23 cellular contexts compared by ENCODE assay signal in genomic region chr14:29037428-29037827, GRCh38.
A peak's percentile ranks its signal among the peaks of the same experiment; 100 is the strongest.
DNase-seq lines count a peak whose midpoint lies in the region; ATAC-seq and TF ChIP-seq lines count a peak whose summit lies in the region.
"Had no signal": no experiment of that assay in that cellular context is flagged by ENCODE, and none has a peak within 500 bp of the region (broad histone marks: within the 10 kb centered on the region; RNA-seq: fewer than 3 reads in every experiment).

No MANE protein-coding gene starts in this region.

- H3F3A ChIP-seq in MM.1S (ENCODE audit: insufficient read depth, low read length), result no peaks in the 10 kb centered on the region

- 0 out of 2 replicates have a peak, but pooled peaks cover 7% of the 10 kb centered on the region for H3K4me1 ChIP-seq in MM.1S (ENCODE audit: low read length)
- H3K4me1 ChIP-seq: colonic mucosa, esophagus squamous epithelium, tibial artery had no signal

- H3K4me1 Mint-ChIP-seq in CD14-positive monocyte, result no peaks in the 10 kb centered on the region
- H3K4me1 Mint-ChIP-seq: activated naive CD8-positive, alpha-beta T cell treated with anti-CD3 and anti-CD28 coated beads for 36 hours; naive thymus-derived CD8-positive, alpha-beta T cell had no signal

- intact Hi-C loops in CD14-positive monocyte (cut with micrococcal nuclease), result no loop called here

- no peaks in the 10 kb centered on the region for H3K9me3 Mint-ChIP-seq in CD14-positive monocyte

- TF ChIP-seq CTCF in MM.1S (IDR thresholded peaks at IDR 0.05; ENCODE audit: low read length) (no peak), CD14-positive monocyte (IDR thresholded peaks at IDR 0.05) (no peak)

- CTCF ChIA-PET in HEK293T (lab: Yijun Ruan, JAX), result no interaction called here

- H3K27ac ChIP-seq in MM.1S (ENCODE audit: low read length), result no peak overlapping the region
- H3K27ac ChIP-seq: brain microvascular endothelial cell, colonic mucosa, esophagus squamous epithelium, RWPE1, tibial artery had no signal

- no peaks in the 10 kb centered on the region for H3K9me2 ChIP-seq in MM.1S (replicated peaks; ENCODE audit: insufficient read depth, low read length)

- DNase-seq in DMS153 treated with DMSO at 0.1 percent for 48 hours (lab: John Stamatoyannopoulos, UW; ENCODE audit: unreplicated experiment), result peak; percentile 38
- no peak for DNase-seq in HEK293T (ENCODE audit: extremely low spot score)
- peak; percentile 33 for DNase-seq in RKO (ENCODE audit: low spot score)
- peak; percentile 56 for DNase-seq in fibroblast of peridontal ligament (ENCODE audit: extremely low read depth)
- no peak for DNase-seq in MM.1S
- DNase-seq in activated CD4-positive, alpha-beta T cell treated with anti-CD3 and anti-CD28 coated beads for 48 hours, result no peak
- no peak for DNase-seq in CD14-positive monocyte (ENCODE audit: low spot score)
- DNase-seq: activated CD4-positive, alpha-beta T cell treated with anti-CD3 and anti-CD28 coated beads, Interleukin-2, amount 50 U/mL, for 4 hours; activated naive CD8-positive, alpha-beta T cell treated with anti-CD3 and anti-CD28 coated beads for 36 hours; brain microvascular endothelial cell; CD8-positive, alpha-beta T cell; colonic mucosa; esophagus squamous epithelium; GOT3; naive thymus-derived CD8-positive, alpha-beta T cell; NCI-H1092 treated with DMSO at 0.1 percent for 48 hours; NCI-H510A; stimulated activated CD4-positive, alpha-beta T cell treated with anti-CD3 and anti-CD28 coated beads, Interleukin-4, amount 100 ng/mL, for 1 hour; tibial artery had no signal

- no peak overlapping the region for H3K4me3 ChIP-seq in MM.1S (ENCODE audit: low read length)
- H3K4me3 ChIP-seq: colonic mucosa, esophagus squamous epithelium, tibial artery had no signal

- no peak overlapping the region for H3K27ac Mint-ChIP-seq in CD14-positive monocyte
- H3K27ac Mint-ChIP-seq: activated naive CD8-positive, alpha-beta T cell treated with anti-CD3 and anti-CD28 coated beads for 36 hours; CD8-positive, alpha-beta T cell; naive thymus-derived CD8-positive, alpha-beta T cell; stimulated activated naive CD8-positive, alpha-beta T cell treated with anti-CD3 and anti-CD28 coated beads, Interleukin-15, Interleukin-2, amounts not matched to agents 100 ng/mL and 50 ng/mL, for 24 hours had no signal

- H3K36me3 Mint-ChIP-seq in CD14-positive monocyte, result no peaks in the 10 kb centered on the region
- H3K36me3 Mint-ChIP-seq: activated naive CD8-positive, alpha-beta T cell treated with anti-CD3 and anti-CD28 coated beads for 36 hours; CD8-positive, alpha-beta T cell; naive thymus-derived CD8-positive, alpha-beta T cell had no signal

- H3K27me3 ChIP-seq in MM.1S (replicated peaks; ENCODE audit: insufficient read depth, low read length), result no peaks in the 10 kb centered on the region
- H3K27me3 ChIP-seq: brain microvascular endothelial cell, colonic mucosa, esophagus squamous epithelium, tibial artery had no signal

- H3K9me3 ChIP-seq in MM.1S (replicated peaks; ENCODE audit: insufficient read depth, low read length), result no peaks in the 10 kb centered on the region
- H3K9me3 ChIP-seq: colonic mucosa, esophagus squamous epithelium, tibial artery had no signal

- H3K27me3 Mint-ChIP-seq in CD14-positive monocyte (ENCODE audit: low read depth in 3 of 3), result peaks cover 0 to 1% (median 0%) of the 10 kb centered on the region in 3 donors
- H3K27me3 Mint-ChIP-seq: activated naive CD8-positive, alpha-beta T cell treated with anti-CD3 and anti-CD28 coated beads for 36 hours; naive thymus-derived CD8-positive, alpha-beta T cell; stimulated activated naive CD8-positive, alpha-beta T cell treated with anti-CD3 and anti-CD28 coated beads, Interleukin-15, Interleukin-2, amounts not matched to agents 100 ng/mL and 50 ng/mL, for 24 hours had no signal

- H4K20me1 ChIP-seq in MM.1S (ENCODE audit: insufficient read depth, low read length), result no peaks in the 10 kb centered on the region

- H3K4me2 ChIP-seq in MM.1S (ENCODE audit: low read depth, low read length), result no peak overlapping the region

- H3K36me3 ChIP-seq in MM.1S (replicated peaks; ENCODE audit: insufficient read depth, low read length), result no peaks in the 10 kb centered on the region
- H3K36me3 ChIP-seq: brain microvascular endothelial cell, colonic mucosa, esophagus squamous epithelium, tibial artery had no signal

- no peak overlapping the region for H3K4me3 Mint-ChIP-seq in CD14-positive monocyte
- H3K4me3 Mint-ChIP-seq: activated naive CD8-positive, alpha-beta T cell treated with anti-CD3 and anti-CD28 coated beads for 36 hours; CD8-positive, alpha-beta T cell; naive thymus-derived CD8-positive, alpha-beta T cell; stimulated activated naive CD8-positive, alpha-beta T cell treated with anti-CD3 and anti-CD28 coated beads, Interleukin-15, Interleukin-2, amounts not matched to agents 100 ng/mL and 50 ng/mL, for 24 hours had no signal

- H2AFZ ChIP-seq in MM.1S (ENCODE audit: low read length), result no peak overlapping the region

- POLR2A ChIA-PET in HEK293T (lab: Yijun Ruan, JAX), result no interaction called here

- H3K79me2 ChIP-seq in MM.1S (ENCODE audit: low read length), result no peaks in the 10 kb centered on the region

- no peak for ATAC-seq in HG02798 (IDR thresholded peaks at IDR 0.05; ENCODE audit: poor library complexity, unreplicated experiment)
- ATAC-seq: CD8-positive, alpha-beta T cell; left lobe of liver; naive thymus-derived CD8-positive, alpha-beta T cell had no signal

- no peak overlapping the region for H3K9ac ChIP-seq in MM.1S (ENCODE audit: low read length)

TF ChIP-seq in HEK293T, 16 proteins besides CTCF, POLR2A, EP300 and RAD21:
- TF ChIP-seq, protein P1, sequence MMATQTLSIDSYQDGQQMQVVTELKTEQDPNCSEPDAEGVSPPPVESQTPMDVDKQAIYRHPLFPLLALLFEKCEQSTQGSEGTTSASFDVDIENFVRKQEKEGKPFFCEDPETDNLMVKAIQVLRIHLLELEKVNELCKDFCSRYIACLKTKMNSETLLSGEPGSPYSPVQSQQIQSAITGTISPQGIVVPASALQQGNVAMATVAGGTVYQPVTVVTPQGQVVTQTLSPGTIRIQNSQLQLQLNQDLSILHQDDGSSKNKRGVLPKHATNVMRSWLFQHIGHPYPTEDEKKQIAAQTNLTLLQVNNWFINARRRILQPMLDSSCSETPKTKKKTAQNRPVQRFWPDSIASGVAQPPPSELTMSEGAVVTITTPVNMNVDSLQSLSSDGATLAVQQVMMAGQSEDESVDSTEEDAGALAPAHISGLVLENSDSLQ (IDR thresholded peaks at IDR 0.05), result 0 out of 2 replicates have a peak, but pooled peaks have one; percentile 13
- TF ChIP-seq FOXK2 (IDR thresholded peaks at IDR 0.05), result no peak
- TF ChIP-seq LEF1 (IDR thresholded peaks at IDR 0.05; ENCODE audit: borderline replicate concordance), result no peak
- TF ChIP-seq CTBP1 (IDR thresholded peaks at IDR 0.05; ENCODE audit: borderline replicate concordance), result no peak
TF ChIP-seq in HEK293T: peak in this region for 1.

Comparison
In these comparisons a context has a peak if more than half of its experiments do, and no peak if none do; other contexts are left out.
1. DNase-seq: peak in DMS153 treated with DMSO at 0.1 percent for 48 hours (single experiment), RKO (single experiment) and fibroblast of peridontal ligament (single experiment); none in HEK293T (single experiment), MM.1S (single experiment), activated CD4-positive, alpha-beta T cell treated with anti-CD3 and anti-CD28 coated beads for 48 hours (single experiment) and CD14-positive monocyte (single experiment).